ENCODE assay signal across 8 cellular contexts in genomic region chr2:100260712-100261620, GRCh38.
DNase-seq lines count a peak whose midpoint lies in the region; ATAC-seq and TF ChIP-seq lines count a peak whose summit lies in the region.

No MANE protein-coding gene starts in this region.

- no peaks in the 10 kb centered on the region for H4K20me1 ChIP-seq in DND-41 (ENCODE audit: insufficient read depth, low read length)

- H3K79me2 ChIP-seq in DND-41 (ENCODE audit: insufficient read depth, low read length): no peaks in the 10 kb centered on the region

- H3K27me3 ChIP-seq in DND-41 (ENCODE audit: insufficient read depth, low read length, poor library complexity) (no peaks in the 10 kb centered on the region), tibial artery (no peaks in the 10 kb centered on the region)

- TF ChIP-seq CTCF in DND-41 (IDR thresholded peaks at IDR 0.05; ENCODE audit: borderline replicate concordance, extremely low read depth, low read length, poor library complexity, severe bottlenecking): peak; percentile 75
- no peak for TF ChIP-seq CTCF in coronary artery (IDR thresholded peaks at IDR 0.05)
- peak; percentile 55 to 85 for TF ChIP-seq CTCF in tibial artery (IDR thresholded peaks at IDR 0.05)

- H3K4me2 ChIP-seq in DND-41 (ENCODE audit: insufficient read depth, low read length): no peak overlapping the region

- ATAC-seq in DND-41 (ENCODE audit: insufficient read depth, low read depth) (peak; percentile 72), HG02852 (IDR thresholded peaks at IDR 0.05; ENCODE audit: unreplicated experiment) (peak; percentile 62), left lobe of liver (peak; percentile 89)

- H3K4me1 ChIP-seq in DND-41 (ENCODE audit: insufficient read depth, low read length): no peaks in the 10 kb centered on the region
- peaks cover 0 to 15% (median 8%) of the 10 kb centered on the region in 4 donors for H3K4me1 ChIP-seq in tibial artery

- no peaks in the 10 kb centered on the region for H3K9me3 ChIP-seq in DND-41 (ENCODE audit: insufficient read depth, low read length, severe bottlenecking)
- no peaks in the 10 kb centered on the region for H3K9me3 ChIP-seq in tibial artery

- H3K9ac ChIP-seq in DND-41 (ENCODE audit: low read depth, low read length): no peak overlapping the region

- H3K36me3 ChIP-seq in DND-41 (ENCODE audit: insufficient read depth, low read length) (no peaks in the 10 kb centered on the region), tibial artery (no peaks in the 10 kb centered on the region)

- peak; percentile 62 for DNase-seq in DND-41
- peak; percentile 73 for DNase-seq in OCI-M1 (lab: John Stamatoyannopoulos, UW)
- DNase-seq in coronary artery (ENCODE audit: low spot score): peak; percentile 72
- peak; percentile 72 for DNase-seq in left lobe of liver (ENCODE audit: low spot score)
- DNase-seq in tibial artery: peak; percentile 53 to 82
- DNase-seq in posterior vena cava (ENCODE audit: low spot score): no peak
- DNase-seq in activated gamma-delta T cell (lab: John Stamatoyannopoulos, UW): no peak

- intact Hi-C loops in tibial artery (cut with DNase I; ENCODE audit: low total_unique reads): loop anchor here (5.0 kb wide), 1 partner anchor 704 kb away; no protein-coding TSS in a partner anchor
- intact Hi-C loops in posterior vena cava (cut with DNase I): loop anchor here (5.0 kb wide), 2 partner anchors 121 to 709 kb away; no protein-coding TSS in a partner anchor

- H3K4me3 ChIP-seq in DND-41 (ENCODE audit: low read depth in 1 of 2, low read length in 2 of 2): no peak overlapping the region
- no peak overlapping the region for H3K4me3 ChIP-seq in coronary artery
- no peak overlapping the region for H3K4me3 ChIP-seq in tibial artery

- H2AFZ ChIP-seq in DND-41 (ENCODE audit: low read depth, low read length): no peak overlapping the region

- H3K27ac ChIP-seq in DND-41 (ENCODE audit: low read length): no peak overlapping the region
- H3K27ac ChIP-seq in coronary artery: no peak overlapping the region
- no peak overlapping the region for H3K27ac ChIP-seq in tibial artery

Comparison
In these comparisons a context has a peak if more than half of its experiments do, and no peak if none do; other contexts are left out.
1. DNase-seq: peak in DND-41 (single experiment), OCI-M1 (single experiment), coronary artery (single experiment), left lobe of liver (single experiment) and tibial artery (2 of 2); none in posterior vena cava (single experiment) and activated gamma-delta T cell (single experiment).
2. Peak in every context shown above with its lines, with median percentiles within 50 percentile points of each other: ATAC-seq.